In genomic region chr10:7766241-7766640, GRCh38 we compare ENCODE assay signal across 27 cellular contexts.
"Had no signal": no experiment of that assay in that cellular context is flagged by ENCODE, and none has a peak within 500 bp of the region (broad histone marks: within the 10 kb centered on the region; RNA-seq: fewer than 3 reads in every experiment).

No MANE protein-coding gene starts in this region.

- H3K27me3 ChIP-seq: stomach, testis, thyroid gland, tibial artery, tibial nerve, transverse colon, upper lobe of left lung, upper lobe of right lung, uterus, vagina had no signal

- H3K4me3 ChIP-seq: stomach, testis, thoracic aorta, thyroid gland, tibial artery, tibial nerve, transverse colon, upper lobe of left lung, upper lobe of right lung, uterus, vagina had no signal

- H3K27me3 Mint-ChIP-seq: stimulated activated memory B cell treated with anti-CD40 and anti-IgM and Interleukin-4, amounts not matched to agents 10 μg/mL and 1 μg/mL and 100 μg/mL, for 72 hours; stimulated activated naive B cell treated with anti-CD40 and anti-IgM and Interleukin-4, amounts not matched to agents 10 μg/mL and 1 μg/mL and 100 μg/mL, for 72 hours; stimulated activated naive CD8-positive, alpha-beta T cell treated with anti-CD3 and anti-CD28 coated beads, Interleukin-15, amount 100 ng/mL, for 72 hours; stimulated activated naive CD8-positive, alpha-beta T cell treated with anti-CD3 and anti-CD28 coated beads, Interleukin-15, Interleukin-2, amounts not matched to agents 100 ng/mL and 50 ng/mL, for 24 hours; type B pancreatic cell had no signal

- H3K9me3 ChIP-seq: stomach, testis, thoracic aorta, thyroid gland, tibial artery, tibial nerve, transverse colon, upper lobe of left lung, upper lobe of right lung, uterus, vagina had no signal

- ATAC-seq: stimulated activated effector memory CD8-positive, alpha-beta T cell treated with anti-CD3 and anti-CD28 coated beads, Interleukin-12 subunit alpha, Interleukin-12 subunit beta, amount 100 ng/mL, for 72 hours; stimulated activated memory B cell treated with anti-CD40 and anti-IgM and Interleukin-4, amounts not matched to agents 10 μg/mL and 1 μg/mL and 100 μg/mL, for 72 hours; stimulated activated naive B cell treated with anti-CD40 and anti-IgM and Interleukin-4, amounts not matched to agents 10 μg/mL and 1 μg/mL and 100 μg/mL, for 72 hours; stimulated activated naive CD8-positive, alpha-beta T cell treated with anti-CD3 and anti-CD28 coated beads, Interleukin-15, amount 100 ng/mL, for 72 hours; stimulated activated naive CD8-positive, alpha-beta T cell treated with anti-CD3 and anti-CD28 coated beads, Interleukin-15, Interleukin-2, amounts not matched to agents 100 U/mL and 50 U/mL, for 24 hours; upper lobe of right lung had no signal

- H3K4me3 Mint-ChIP-seq: stimulated activated effector memory CD8-positive, alpha-beta T cell treated with anti-CD3 and anti-CD28 coated beads, Interleukin-12 subunit alpha, Interleukin-12 subunit beta, amount 100 ng/mL, for 72 hours; stimulated activated memory B cell treated with anti-CD40 and anti-IgM and Interleukin-4, amounts not matched to agents 10 μg/mL and 1 μg/mL and 100 μg/mL, for 72 hours; stimulated activated naive B cell treated with anti-CD40 and anti-IgM and Interleukin-4, amounts not matched to agents 10 μg/mL and 1 μg/mL and 100 μg/mL, for 72 hours; stimulated activated naive CD8-positive, alpha-beta T cell treated with anti-CD3 and anti-CD28 coated beads, Interleukin-15, amount 100 ng/mL, for 72 hours; stimulated activated naive CD8-positive, alpha-beta T cell treated with anti-CD3 and anti-CD28 coated beads, Interleukin-15, Interleukin-2, amounts not matched to agents 100 ng/mL and 50 ng/mL, for 24 hours; type B pancreatic cell had no signal

- H3K4me1 ChIP-seq: testis, thyroid gland, tibial artery, transverse colon, upper lobe of left lung, upper lobe of right lung, uterus, vagina had no signal

- H3K9me3 Mint-ChIP-seq: stimulated activated effector memory CD8-positive, alpha-beta T cell treated with anti-CD3 and anti-CD28 coated beads, Interleukin-12 subunit alpha, Interleukin-12 subunit beta, amount 100 ng/mL, for 72 hours; stimulated activated memory B cell treated with anti-CD40 and anti-IgM and Interleukin-4, amounts not matched to agents 10 μg/mL and 1 μg/mL and 100 μg/mL, for 72 hours; stimulated activated naive B cell treated with anti-CD40 and anti-IgM and Interleukin-4, amounts not matched to agents 10 μg/mL and 1 μg/mL and 100 μg/mL, for 72 hours; stimulated activated naive CD8-positive, alpha-beta T cell treated with anti-CD3 and anti-CD28 coated beads, Interleukin-15, amount 100 ng/mL, for 72 hours; stimulated activated naive CD8-positive, alpha-beta T cell treated with anti-CD3 and anti-CD28 coated beads, Interleukin-15, Interleukin-2, amounts not matched to agents 100 ng/mL and 50 ng/mL, for 24 hours; type B pancreatic cell had no signal

- H3K27ac Mint-ChIP-seq: stimulated activated effector memory CD8-positive, alpha-beta T cell treated with anti-CD3 and anti-CD28 coated beads, Interleukin-12 subunit alpha, Interleukin-12 subunit beta, amount 100 ng/mL, for 72 hours; stimulated activated memory B cell treated with anti-CD40 and anti-IgM and Interleukin-4, amounts not matched to agents 10 μg/mL and 1 μg/mL and 100 μg/mL, for 72 hours; stimulated activated naive B cell treated with anti-CD40 and anti-IgM and Interleukin-4, amounts not matched to agents 10 μg/mL and 1 μg/mL and 100 μg/mL, for 72 hours; stimulated activated naive CD8-positive, alpha-beta T cell treated with anti-CD3 and anti-CD28 coated beads, Interleukin-15, amount 100 ng/mL, for 72 hours; stimulated activated naive CD8-positive, alpha-beta T cell treated with anti-CD3 and anti-CD28 coated beads, Interleukin-15, Interleukin-2, amounts not matched to agents 100 ng/mL and 50 ng/mL, for 24 hours; type B pancreatic cell had no signal

- H3K27ac ChIP-seq: stomach, testis, thoracic aorta, thyroid gland, tibial artery, tibial nerve, transverse colon, upper lobe of left lung, upper lobe of right lung, uterus, vagina had no signal

- H3K36me3 ChIP-seq: uterus had no signal

- DNase-seq: stimulated activated CD4-positive, alpha-beta T cell treated with anti-CD3 and anti-CD28 coated beads, Interleukin-2, amount 100 ng/mL, for 48 hours; stimulated activated CD4-positive, alpha-beta T cell treated with anti-CD3 and anti-CD28 coated beads, Interleukin-4, amount 100 ng/mL, for 1 hour; stimulated activated CD4-positive, alpha-beta T cell treated with anti-CD3 and anti-CD28 coated beads, Interleukin-4, amount 100 ng/mL, for 24 hours; stimulated activated CD4-positive, alpha-beta T cell treated with anti-CD3 and anti-CD28 coated beads, Interleukin-4, amount 100 ng/mL, for 4 hours; stimulated activated CD8-positive, alpha-beta memory T cell treated with anti-CD3 and anti-CD28 coated beads, Interleukin-4, amount 100 ng/mL, for 48 hours; stimulated activated naive B cell treated with anti-CD40 and anti-IgM and Interleukin-4, amounts not matched to agents 10 μg/mL and 1 μg/mL and 100 μg/mL, for 72 hours; stimulated activated naive CD4-positive, alpha-beta T cell; stimulated activated naive CD4-positive, alpha-beta T cell treated with Interleukin-2 at 50 U/mL for 16 hours; stimulated activated naive CD8-positive, alpha-beta T cell treated with anti-CD3 and anti-CD28 coated beads, Interleukin-15, amount 100 ng/mL, for 72 hours; stimulated activated naive CD8-positive, alpha-beta T cell treated with anti-CD3 and anti-CD28 coated beads, Interleukin-15, Interleukin-2, amounts not matched to agents 100 U/mL and 50 U/mL, for 24 hours; stomach; substantia nigra; testis; thyroid gland; tibial artery; transverse colon; trophoblast cell; upper lobe of left lung; upper lobe of right lung; uterus had no signal

- H3K4me1 Mint-ChIP-seq: stimulated activated effector memory CD8-positive, alpha-beta T cell treated with anti-CD3 and anti-CD28 coated beads, Interleukin-12 subunit alpha, Interleukin-12 subunit beta, amount 100 ng/mL, for 72 hours; stimulated activated memory B cell treated with anti-CD40 and anti-IgM and Interleukin-4, amounts not matched to agents 10 μg/mL and 1 μg/mL and 100 μg/mL, for 72 hours; stimulated activated naive B cell treated with anti-CD40 and anti-IgM and Interleukin-4, amounts not matched to agents 10 μg/mL and 1 μg/mL and 100 μg/mL, for 72 hours; stimulated activated naive CD8-positive, alpha-beta T cell treated with anti-CD3 and anti-CD28 coated beads, Interleukin-15, amount 100 ng/mL, for 72 hours had no signal
